Comparison of ENCODE assay signal across 9 cellular contexts in the genomic region with DNA sequence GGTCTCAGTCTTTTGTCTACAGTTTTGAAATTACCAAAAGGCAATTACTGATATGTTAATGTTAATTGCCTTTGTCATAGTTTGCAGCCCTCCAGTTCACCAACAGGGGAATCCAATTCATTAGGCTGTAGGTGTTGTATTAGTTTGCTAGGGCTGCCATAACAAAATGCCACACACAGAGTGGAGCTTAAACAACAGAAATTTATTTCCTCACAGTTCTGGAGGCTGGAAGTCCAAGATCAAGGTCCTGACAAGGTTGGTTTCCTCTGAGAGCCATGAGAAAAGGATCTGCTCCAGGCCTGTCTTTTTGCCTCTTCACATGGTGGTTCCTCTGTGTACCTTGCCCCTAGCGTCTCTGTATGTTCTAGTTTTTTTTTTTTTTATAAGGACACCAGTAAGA. TPM values are rescaled to one million over a fixed set of nuclear protein-coding genes. Genes with fewer than 3 reads are reported as not detected.
DNase-seq lines count a peak whose midpoint lies in the region; ATAC-seq and TF ChIP-seq lines count a peak whose summit lies in the region.
"Had no signal": no experiment of that assay in that cellular context is flagged by ENCODE, and none has a peak within 500 bp of the region (broad histone marks: within the 10 kb centered on the region; RNA-seq: fewer than 3 reads in every experiment).

No MANE protein-coding gene starts in this region.

- H3K4me3 ChIP-seq in mononuclear cell (ENCODE audit: low read length), result peak overlapping the region; percentile 91

- H3K27me3 Mint-ChIP-seq in stimulated activated naive CD8-positive, alpha-beta T cell treated with anti-CD3 and anti-CD28 coated beads, Interleukin-15, Interleukin-2, amounts not matched to agents 100 ng/mL and 50 ng/mL, for 24 hours, result no peaks in the 10 kb centered on the region
- no peaks in the 10 kb centered on the region for H3K27me3 Mint-ChIP-seq in MCF 10A (ENCODE audit: insufficient read depth, unreplicated experiment)

- peaks cover 67% of the 10 kb centered on the region for H3K36me3 Mint-ChIP-seq in stimulated activated naive CD8-positive, alpha-beta T cell treated with anti-CD3 and anti-CD28 coated beads, Interleukin-15, Interleukin-2, amounts not matched to agents 100 ng/mL and 50 ng/mL, for 24 hours (ENCODE audit: low read depth)
- H3K36me3 Mint-ChIP-seq in MCF 10A (ENCODE audit: insufficient read depth, unreplicated experiment), result peaks cover 61% of the 10 kb centered on the region

- no peaks in the 10 kb centered on the region for H3K27me3 ChIP-seq in mononuclear cell (ENCODE audit: insufficient read depth, low read length)

- peaks cover 55% of the 10 kb centered on the region for H3K4me1 Mint-ChIP-seq in stimulated activated naive CD8-positive, alpha-beta T cell treated with anti-CD3 and anti-CD28 coated beads, Interleukin-15, Interleukin-2, amounts not matched to agents 100 ng/mL and 50 ng/mL, for 24 hours (ENCODE audit: low read depth)
- peaks cover 10% of the 10 kb centered on the region for H3K4me1 Mint-ChIP-seq in MCF 10A (ENCODE audit: insufficient read depth, unreplicated experiment)

- no TSS peak for BruUV-seq in MCF 10A (replicated peaks; lab: Mats Ljungman, UMichigan)

- H3K4me1 ChIP-seq in mononuclear cell (ENCODE audit: insufficient read depth, low read length), result peaks cover 29% of the 10 kb centered on the region

- no peak for TF ChIP-seq CTCF in MCF 10A (IDR thresholded peaks at IDR 0.05; ENCODE audit: unreplicated experiment)

- POLR2A ChIA-PET in MCF 10A (lab: Yijun Ruan, JAX), result interaction anchor here (0.6 to 4.3 kb wide), 19 partner anchors 8 to 629 kb away, joined by 3 to 114 read pairs (median 4); partner anchors contain the start of genes AGL, CDC14A, DBT and EXTL2

- ATAC-seq in stimulated activated naive CD8-positive, alpha-beta T cell treated with anti-CD3 and anti-CD28 coated beads, Interleukin-15, Interleukin-2, amounts not matched to agents 100 U/mL and 50 U/mL, for 24 hours, result no peak
- no peak for ATAC-seq in HG03439 (IDR thresholded peaks at IDR 0.05; ENCODE audit: unreplicated experiment)

- CTCF ChIA-PET in MCF 10A (lab: Yijun Ruan, JAX), result interaction anchor here (0.8 to 2.2 kb wide), 3 partner anchors 11 to 192 kb away, joined by 3 to 12 read pairs (median 3); partner anchors contain the start of gene CDC14A

- H3K9me3 Mint-ChIP-seq in stimulated activated naive CD8-positive, alpha-beta T cell treated with anti-CD3 and anti-CD28 coated beads, Interleukin-15, Interleukin-2, amounts not matched to agents 100 ng/mL and 50 ng/mL, for 24 hours, result peaks cover 4% of the 10 kb centered on the region
- H3K9me3 Mint-ChIP-seq in MCF 10A (ENCODE audit: unreplicated experiment), result no peaks in the 10 kb centered on the region

- H3K9me3 ChIP-seq in mononuclear cell (ENCODE audit: low read depth, low read length), result no peaks in the 10 kb centered on the region

- intact Hi-C loops in MCF 10A (cut with micrococcal nuclease), result loop anchor here (2.0 kb wide), 2 partner anchors 84 to 134 kb away; partner anchors contain the start of genes SASS6 and TRMT13

- no peak for DNase-seq in stimulated activated naive CD8-positive, alpha-beta T cell treated with anti-CD3 and anti-CD28 coated beads, Interleukin-15, Interleukin-2, amounts not matched to agents 100 U/mL and 50 U/mL, for 24 hours
- DNase-seq in MCF 10A (ENCODE audit: unreplicated experiment), result no peak
- DNase-seq in UCSD-AML1 (lab: John Stamatoyannopoulos, UW; ENCODE audit: unreplicated experiment), result no peak
- DNase-seq in NCI-H345 treated with DMSO at 0.1 percent for 48 hours (lab: John Stamatoyannopoulos, UW; ENCODE audit: unreplicated experiment), result no peak
- no peak for DNase-seq in OCI-M2 (lab: John Stamatoyannopoulos, UW; ENCODE audit: unreplicated experiment)
- DNase-seq: hippocampal formation had no signal

- H3K27ac Mint-ChIP-seq in stimulated activated naive CD8-positive, alpha-beta T cell treated with anti-CD3 and anti-CD28 coated beads, Interleukin-15, Interleukin-2, amounts not matched to agents 100 ng/mL and 50 ng/mL, for 24 hours, result peak overlapping the region; percentile 28
- peak overlapping the region; percentile 85 for H3K27ac Mint-ChIP-seq in MCF 10A (ENCODE audit: low read depth, unreplicated experiment)

- H3K4me3 Mint-ChIP-seq in stimulated activated naive CD8-positive, alpha-beta T cell treated with anti-CD3 and anti-CD28 coated beads, Interleukin-15, Interleukin-2, amounts not matched to agents 100 ng/mL and 50 ng/mL, for 24 hours, result peak overlapping the region; percentile 99
- H3K4me3 Mint-ChIP-seq in MCF 10A (ENCODE audit: unreplicated experiment), result peak overlapping the region; percentile 90

RNA-seq across cellular contexts. Expression of gene RTCA, which starts 1.3 kb away (rescaled TPM):
- total RNA-seq in MCF 10A (2022) (60.4 and 62.3 TPM in 2 replicates), mononuclear cell (26.4 TPM)

RNA-seq across cellular contexts. Expression of gene DBT, which starts 17.6 kb away (rescaled TPM):
- 9.1 and 11.0 TPM in 2 replicates for total RNA-seq in MCF 10A (2022)
- 4.2 TPM for total RNA-seq in mononuclear cell
